ENCODE assay signal across 1 cellular context in genomic region chr1:68291763-68292384, GRCh38.
TF ChIP-seq lines count a peak whose summit lies in the region.

No MANE protein-coding gene starts in this region.

TF ChIP-seq in GM23338, 12 proteins besides CTCF, POLR2A, EP300 and RAD21 (continued from another document):
- no peak for TF ChIP-seq ZNF462 (CRISPR knock-in tag; IDR thresholded peaks at IDR 0.05)
